3 cellular contexts compared by ENCODE assay signal in genomic region chr2:197707316-197708213, GRCh38.
TF ChIP-seq lines count a peak whose summit lies in the region.

No MANE protein-coding gene starts in this region.

TF ChIP-seq in IMR-90, 13 proteins besides CTCF, POLR2A, EP300 and RAD21:
- TF ChIP-seq CEBPB (IDR thresholded peaks at IDR 0.05; ENCODE audit: low read depth, low read length) (peak; percentile 81), SMC3 (IDR thresholded peaks at IDR 0.05; ENCODE audit: low read depth, low read length) (peak; percentile 54), MXI1 (IDR thresholded peaks at IDR 0.05; ENCODE audit: borderline replicate concordance, low read depth, low read length) (no peak), RCOR1 (IDR thresholded peaks at IDR 0.05; ENCODE audit: insufficient replicate concordance, low read length) (no peak)

TF ChIP-seq in SK-N-SH, 30 proteins besides CTCF, POLR2A, EP300 and RAD21:
- no peak for TF ChIP-seq ELF1 (IDR thresholded peaks at IDR 0.05)
- no peak for TF ChIP-seq GATA2 (CRISPR knock-in tag; IDR thresholded peaks at IDR 0.05)
- no peak for TF ChIP-seq FOXJ3 (CRISPR knock-in tag; IDR thresholded peaks at IDR 0.05)
- no peak for TF ChIP-seq SIN3A (IDR thresholded peaks at IDR 0.05; ENCODE audit: borderline replicate concordance, low read depth, low read length)
- no peak for TF ChIP-seq JUND (IDR thresholded peaks at IDR 0.05)
- TF ChIP-seq ZBTB33 (IDR thresholded peaks at IDR 0.05; ENCODE audit: borderline replicate concordance, low read depth) = no peak
- peak; percentile 27; the same call in 1 of the 2 replicates for TF ChIP-seq MXI1 (IDR thresholded peaks at IDR 0.05; ENCODE audit: low read depth, low read length)
- TF ChIP-seq SMC3 (IDR thresholded peaks at IDR 0.05; ENCODE audit: low read depth, low read length) = peak; percentile 27
- TF ChIP-seq USF1 (IDR thresholded peaks at IDR 0.05; ENCODE audit: borderline replicate concordance, low read depth) = no peak
- no peak for TF ChIP-seq FOSL2 (IDR thresholded peaks at IDR 0.05; ENCODE audit: borderline replicate concordance, low read depth)
- no peak for TF ChIP-seq PBX3 (IDR thresholded peaks at IDR 0.05)

TF ChIP-seq in endothelial cell of umbilical vein, 7 proteins besides CTCF, POLR2A, EP300 and RAD21:
- TF ChIP-seq JUN (IDR thresholded peaks at IDR 0.05; ENCODE audit: borderline replicate concordance, insufficient read depth, insufficient read length, low read depth) (no peak), MAX (IDR thresholded peaks at IDR 0.05; ENCODE audit: insufficient read depth, insufficient read length) (no peak), EZH2 (IDR thresholded peaks at IDR 0.05; ENCODE audit: borderline replicate concordance, low read depth, low read length, severe bottlenecking) (no peak), MYC (IDR thresholded peaks at IDR 0.05; ENCODE audit: low read depth, low read length) (no peak), GATA2 (IDR thresholded peaks at IDR 0.05; ENCODE audit: insufficient read depth, insufficient read length, low read depth, low read length) (no peak), FOS (IDR thresholded peaks at IDR 0.05; ENCODE audit: borderline replicate concordance, insufficient read depth, low read length) (no peak), POLR2AphosphoS5 (IDR thresholded peaks at IDR 0.05; ENCODE audit: insufficient read depth, low read depth, low read length) (no peak)
